In the genomic region with DNA sequence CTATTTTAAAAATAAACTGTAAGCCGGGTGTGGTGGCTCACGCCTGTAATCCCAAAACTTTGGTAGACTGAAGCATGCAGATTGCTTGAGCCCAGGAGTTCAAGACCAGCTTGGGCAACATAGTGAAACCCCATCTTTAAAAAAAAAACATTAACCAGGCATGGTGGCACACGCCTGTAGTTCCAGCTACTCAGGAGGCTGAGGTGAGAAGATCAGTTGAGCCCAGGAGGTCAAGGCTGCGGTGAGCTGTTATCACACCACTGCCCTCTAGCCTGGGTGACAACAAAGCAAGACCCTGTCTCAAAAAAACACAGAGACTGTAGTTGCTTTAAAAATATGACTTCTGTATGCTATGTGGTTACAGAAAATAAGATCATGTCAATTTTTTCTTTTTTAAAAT, we compare ENCODE assay signal across 1 cellular context.
TF ChIP-seq lines count a peak whose summit lies in the region.

No MANE protein-coding gene starts in this region.

TF ChIP-seq in K562, 482 proteins besides CTCF, POLR2A, EP300 and RAD21:
- TF ChIP-seq, protein P1, sequence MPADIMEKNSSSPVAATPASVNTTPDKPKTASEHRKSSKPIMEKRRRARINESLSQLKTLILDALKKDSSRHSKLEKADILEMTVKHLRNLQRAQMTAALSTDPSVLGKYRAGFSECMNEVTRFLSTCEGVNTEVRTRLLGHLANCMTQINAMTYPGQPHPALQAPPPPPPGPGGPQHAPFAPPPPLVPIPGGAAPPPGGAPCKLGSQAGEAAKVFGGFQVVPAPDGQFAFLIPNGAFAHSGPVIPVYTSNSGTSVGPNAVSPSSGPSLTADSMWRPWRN (IDR thresholded peaks at IDR 0.05; ENCODE audit: low read depth), result no peak
- 0 out of 2 replicates have a peak, but pooled peaks have one; percentile 25 for TF ChIP-seq ELF1 (tag; IDR thresholded peaks at IDR 0.05)
TF ChIP-seq in K562: peak in this region for 1.
